ENCODE assay signal across 9 cellular contexts in genomic region chr4:602559-602942, GRCh38. TPM values are rescaled to one million over a fixed set of nuclear protein-coding genes. Genes with fewer than 3 reads are reported as not detected.
DNase-seq lines count a peak whose midpoint lies in the region; ATAC-seq and TF ChIP-seq lines count a peak whose summit lies in the region.
"Had no signal": no experiment of that assay in that cellular context is flagged by ENCODE, and none has a peak within 500 bp of the region (broad histone marks: within the 10 kb centered on the region; RNA-seq: fewer than 3 reads in every experiment).

No MANE protein-coding gene starts in this region.

- H3K9me3 Mint-ChIP-seq in glutamatergic neuron (ENCODE audit: unreplicated experiment): peaks cover 7% of the 10 kb centered on the region

- H3K36me3 Mint-ChIP-seq in glutamatergic neuron (ENCODE audit: unreplicated experiment): peaks cover 16% of the 10 kb centered on the region
- H3K36me3 Mint-ChIP-seq: memory B cell had no signal

- ATAC-seq in HG02588 (IDR thresholded peaks at IDR 0.05; ENCODE audit: unreplicated experiment) (no peak), GM18511 (IDR thresholded peaks at IDR 0.05; ENCODE audit: unreplicated experiment) (no peak)

- H3K4me1 Mint-ChIP-seq in glutamatergic neuron (ENCODE audit: low read depth, unreplicated experiment): no peaks in the 10 kb centered on the region
- H3K4me1 Mint-ChIP-seq: memory B cell had no signal

- no peak overlapping the region for H3K4me3 Mint-ChIP-seq in glutamatergic neuron (ENCODE audit: unreplicated experiment)
- H3K4me3 Mint-ChIP-seq: memory B cell had no signal

- DNase-seq in ELR (ENCODE audit: low read depth): peak; percentile 33
- DNase-seq in NCI-H1694 (lab: John Stamatoyannopoulos, UW): peak; percentile 23
- peak; percentile 24 for DNase-seq in activated CD8-positive, alpha-beta memory T cell treated with anti-CD3 and anti-CD28 coated beads, Interleukin-2, amount 50 U/mL, for 24 hours (ENCODE audit: extremely low read depth)
- peak; percentile 75 for DNase-seq in glutamatergic neuron
- DNase-seq in stimulated activated CD4-positive, alpha-beta T cell treated with anti-CD3 and anti-CD28 coated beads, Interleukin-12 subunit alpha, Interleukin-12 subunit beta, amount 100 ng/mL, for 48 hours (ENCODE audit: low read depth in 2 of 3, low spot score in 1 of 3): peak; percentile 57 to 77 (median 68)
- no peak for DNase-seq in GM19240 (ENCODE audit: insufficient read length, low spot score)

- H3K27ac Mint-ChIP-seq in glutamatergic neuron (ENCODE audit: unreplicated experiment): no peak overlapping the region
- H3K27ac Mint-ChIP-seq: memory B cell had no signal

- TF ChIP-seq CTCF in glutamatergic neuron (IDR thresholded peaks at IDR 0.05; ENCODE audit: partially characterized antibody, unreplicated experiment): peak; percentile 74

- peaks cover 7% of the 10 kb centered on the region for H3K27me3 Mint-ChIP-seq in glutamatergic neuron (ENCODE audit: unreplicated experiment)

RNA-seq across cellular contexts. Expression of gene PDE6B, which starts 22.8 kb away (rescaled TPM):
- total RNA-seq in glutamatergic neuron (ENCODE audit: unreplicated experiment): 2.3 TPM

RNA-seq across cellular contexts. Expression of gene TMEM271, which starts 26.5 kb away (rescaled TPM):
- total RNA-seq in glutamatergic neuron (ENCODE audit: unreplicated experiment): 22.7 TPM
